In the genomic region with DNA sequence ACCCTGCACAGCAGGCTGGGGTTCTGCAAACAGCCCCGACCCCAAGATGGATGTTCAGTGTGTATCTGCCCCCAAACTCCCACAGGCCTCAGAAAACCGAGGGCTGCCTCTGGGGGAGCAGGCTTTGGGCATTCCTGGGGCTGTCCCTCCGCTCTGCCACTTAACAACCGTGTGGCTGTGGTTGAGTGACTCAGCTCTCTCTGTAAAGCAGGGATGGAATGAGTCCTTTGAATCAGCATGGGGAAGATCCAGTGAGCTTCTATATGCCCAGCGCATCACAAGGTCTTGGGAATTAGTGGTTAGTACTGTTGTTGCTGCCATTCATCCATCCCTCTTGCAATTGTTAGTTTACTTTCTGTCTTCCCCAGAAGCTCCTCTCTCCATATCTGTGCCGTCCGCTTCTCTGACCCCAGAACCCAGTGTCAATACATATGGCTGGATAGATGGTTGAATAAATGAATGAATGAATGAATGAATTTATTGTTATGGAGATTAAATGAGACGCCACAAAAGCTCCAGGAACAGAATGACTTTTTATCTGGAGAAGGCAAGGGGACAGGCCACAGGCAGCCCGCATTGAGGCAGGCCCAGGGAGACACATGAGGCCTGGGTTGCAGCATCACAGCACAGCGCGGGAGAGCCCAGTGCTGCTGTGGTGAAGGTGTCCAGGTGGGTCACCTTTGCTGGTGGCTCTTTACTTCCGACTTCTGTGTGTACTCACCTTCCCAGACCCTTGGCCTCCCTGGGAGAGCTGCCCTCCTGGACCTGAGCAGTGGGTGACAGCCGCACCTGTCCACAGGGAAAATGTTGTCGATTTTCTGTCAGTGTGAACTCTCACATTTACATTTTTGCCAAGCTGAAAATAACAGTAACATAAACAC, we compare ENCODE assay signal across 9 cellular contexts.
DNase-seq lines count a peak whose midpoint lies in the region; ATAC-seq and TF ChIP-seq lines count a peak whose summit lies in the region.
"Had no signal": no experiment of that assay in that cellular context is flagged by ENCODE, and none has a peak within 500 bp of the region (broad histone marks: within the 10 kb centered on the region; RNA-seq: fewer than 3 reads in every experiment).

No MANE protein-coding gene starts in this region.

- H3K27ac Mint-ChIP-seq in type B pancreatic cell = no peak overlapping the region

- no peaks in the 10 kb centered on the region for H3K79me2 ChIP-seq in Karpas-422 (ENCODE audit: low read length)

- H3K27ac ChIP-seq in esophagus (ENCODE audit: low read depth in 2 of 2, low read length in 1 of 2) (peak overlapping the region; percentile 24 to 34), Karpas-422 (ENCODE audit: low read length) (no peak overlapping the region)

- H3K9ac ChIP-seq in Karpas-422 (ENCODE audit: low read length) = no peak overlapping the region

- peaks cover 25% of the 10 kb centered on the region for H3K4me1 Mint-ChIP-seq in type B pancreatic cell (ENCODE audit: unreplicated experiment)

- no peak overlapping the region for H3K4me3 Mint-ChIP-seq in type B pancreatic cell

- H4K20me1 ChIP-seq in Karpas-422 (ENCODE audit: insufficient read depth, low read depth, low read length) = no peaks in the 10 kb centered on the region

- H3K27me3 ChIP-seq in esophagus (ENCODE audit: control insufficient read depth in 1 of 2, insufficient read depth in 2 of 2, low read length in 2 of 2) = no peaks in the 10 kb centered on the region
- H3K27me3 ChIP-seq in Karpas-422 (ENCODE audit: low read length) = no peaks in the 10 kb centered on the region

- H3K9me3 ChIP-seq in esophagus (ENCODE audit: control insufficient read depth in 2 of 2, insufficient read depth in 1 of 2, low read depth in 1 of 2, low read length in 1 of 2) = no peaks in the 10 kb centered on the region
- H3K9me3 ChIP-seq in Karpas-422 (ENCODE audit: low read length) = no peaks in the 10 kb centered on the region; the same call in 1 of the 2 replicates

- no peak overlapping the region for H2AFZ ChIP-seq in Karpas-422 (ENCODE audit: low read length)

- H3K27me3 Mint-ChIP-seq in type B pancreatic cell = no peaks in the 10 kb centered on the region

- H3K4me1 ChIP-seq in esophagus (ENCODE audit: control insufficient read depth in 2 of 2, insufficient read depth in 2 of 2, low read length in 1 of 2) = peaks cover 3 to 13% of the 10 kb centered on the region in 2 donors
- H3K4me1 ChIP-seq in Karpas-422 (ENCODE audit: low read length) = peaks cover 8% of the 10 kb centered on the region

- no peak overlapping the region for H3K4me2 ChIP-seq in Karpas-422 (ENCODE audit: low read depth, low read length, poor library complexity, severe bottlenecking)

- DNase-seq in GM03348 (ENCODE audit: low spot score) (peak; percentile 88), NCI-H226 (peak; percentile 41), sciatic nerve (ENCODE audit: low spot score) (no peak), DMS 273 (lab: John Stamatoyannopoulos, UW; ENCODE audit: unreplicated experiment) (no peak), type B pancreatic cell (ENCODE audit: extremely low spot score, unreplicated experiment) (no peak), Karpas-422 (no peak)
- DNase-seq: NCI-H446 had no signal

- ATAC-seq in sciatic nerve (peak; percentile 22), GM18519 (IDR thresholded peaks at IDR 0.05; ENCODE audit: low FRiP score, unreplicated experiment) (no peak)

- no peaks in the 10 kb centered on the region for H3K9me2 ChIP-seq in Karpas-422 (replicated peaks; ENCODE audit: insufficient read depth, low read length)

- H3K36me3 ChIP-seq in esophagus (ENCODE audit: control insufficient read depth in 2 of 2, insufficient read depth in 2 of 2, low read length in 1 of 2) (no peaks in the 10 kb centered on the region), Karpas-422 (ENCODE audit: insufficient read depth, low read length) (no peaks in the 10 kb centered on the region)

- intact Hi-C loops in sciatic nerve (cut with DNase I) = no loop called here

- no peaks in the 10 kb centered on the region for H3K36me3 Mint-ChIP-seq in type B pancreatic cell

- H3K4me3 ChIP-seq in esophagus (ENCODE audit: low read depth in 1 of 2, low read length in 2 of 2) (no peak overlapping the region), Karpas-422 (ENCODE audit: low read length) (no peak overlapping the region)

- H3K9me3 Mint-ChIP-seq in type B pancreatic cell = peaks cover 7% of the 10 kb centered on the region

- 87 to 88% methylated on average over 14 of the region's 14 CpGs for WGBS in esophagus, 2 donors

- TF ChIP-seq CTCF in type B pancreatic cell (conservative IDR thresholded peaks at IDR 0.05) = no peak

Comparison
In these comparisons a context has a peak if more than half of its experiments do, and no peak if none do; other contexts are left out.
1. DNase-seq: peak in GM03348 (single experiment) and NCI-H226 (single experiment); none in sciatic nerve (single experiment), DMS 273 (single experiment), type B pancreatic cell (single experiment) and Karpas-422 (single experiment).